ENCODE assay signal across 25 cellular contexts in the genomic region with DNA sequence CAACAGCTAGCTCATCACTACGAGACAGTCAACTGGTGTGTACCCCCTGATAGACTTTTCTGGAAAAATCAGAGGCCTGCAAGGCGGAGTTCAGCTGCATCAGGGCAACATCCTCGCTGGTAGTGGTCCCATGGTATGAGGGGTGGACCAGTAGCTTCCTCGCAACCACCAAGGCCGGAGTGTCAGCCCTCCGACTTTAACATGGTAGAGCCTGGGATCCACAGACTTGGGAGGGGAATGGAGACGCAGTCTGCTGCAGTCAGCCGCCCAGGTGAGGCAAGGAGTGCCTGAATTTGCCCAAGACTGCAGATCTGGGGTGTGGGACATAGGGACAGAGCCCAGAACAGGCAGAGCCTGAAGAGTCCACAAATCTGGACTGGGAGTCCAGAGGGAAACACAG. TPM values are rescaled to one million over a fixed set of nuclear protein-coding genes. Genes with fewer than 3 reads are reported as not detected.
A peak's percentile ranks its signal among the peaks of the same experiment; 100 is the strongest.
DNase-seq lines count a peak whose midpoint lies in the region; ATAC-seq and TF ChIP-seq lines count a peak whose summit lies in the region.
"Had no signal": no experiment of that assay in that cellular context is flagged by ENCODE, and none has a peak within 500 bp of the region (broad histone marks: within the 10 kb centered on the region; RNA-seq: fewer than 3 reads in every experiment).

No MANE protein-coding gene starts in this region.

- TF ChIP-seq CTCF in osteoblast (IDR thresholded peaks at IDR 0.05; ENCODE audit: extremely low read depth, low read depth, low read length) (no peak), gastrocnemius medialis (IDR thresholded peaks at IDR 0.05 in 4 of 5, conservative IDR thresholded peaks at IDR 0.05 in 1 of 5) (no peak), ascending aorta (IDR thresholded peaks at IDR 0.05) (no peak)

- ATAC-seq in activated naive CD8-positive, alpha-beta T cell treated with anti-CD3 and anti-CD28 coated beads, Interleukin-2, amount 10 ng/mL, durations not matched to agents 7 days and 5 days (ENCODE audit: low read depth) = no peak
- no peak for ATAC-seq in activated naive CD8-positive, alpha-beta T cell treated with anti-CD3 and anti-CD28 coated beads, Interleukin-2, amount 50 U/mL, for 24 hours
- ATAC-seq in T-cell (replicated peaks in 1 of 4) (no peak), GM18498 (IDR thresholded peaks at IDR 0.05; ENCODE audit: unreplicated experiment) (no peak), gastrocnemius medialis (no peak)
- ATAC-seq: GM12878 had no signal

- CTCF ChIA-PET in CD4-positive, alpha-beta memory T cell (lab: Charles Lee; ENCODE audit: partially characterized antibody) = interaction anchor here (2.6 kb wide), 1 partner anchor 25 kb away, joined by 15 read pairs; no protein-coding TSS in a partner anchor
- CTCF ChIA-PET in T-cell (lab: Charles Lee) = interaction anchor here in 1 of 2 donors (0.6 to 4.4 kb wide), 2 partner anchors 25 to 39 kb away, joined by 4 to 16 read pairs; a partner anchor contains a TSS

- H3K36me3 Mint-ChIP-seq in activated naive CD8-positive, alpha-beta T cell treated with anti-CD3 and anti-CD28 coated beads, Interleukin-2, amount 10 ng/mL, durations not matched to agents 7 days and 5 days = no peaks in the 10 kb centered on the region
- no peaks in the 10 kb centered on the region for H3K36me3 Mint-ChIP-seq in activated naive CD8-positive, alpha-beta T cell treated with anti-CD3 and anti-CD28 coated beads, Interleukin-2, amount 50 U/mL, for 24 hours (ENCODE audit: low read depth)
- no peaks in the 10 kb centered on the region for H3K36me3 Mint-ChIP-seq in CD4-positive, alpha-beta memory T cell
- H3K36me3 Mint-ChIP-seq in T-cell = no peaks in the 10 kb centered on the region
- H3K36me3 Mint-ChIP-seq: CD14-positive monocyte had no signal

- H3K27ac ChIP-seq in CD4-positive, alpha-beta memory T cell (ENCODE audit: low read depth, low read length) = no peak overlapping the region
- no peak overlapping the region for H3K27ac ChIP-seq in osteoblast (ENCODE audit: low read depth, low read length)
- no peak overlapping the region for H3K27ac ChIP-seq in gastrocnemius medialis
- no peak overlapping the region for H3K27ac ChIP-seq in ascending aorta
- H3K27ac ChIP-seq: GM23248 had no signal

- H3K9me3 ChIP-seq in CD4-positive, alpha-beta memory T cell (ENCODE audit: control insufficient read depth in 1 of 2, low read length in 2 of 2) = no peaks in the 10 kb centered on the region
- H3K9me3 ChIP-seq in osteoblast (ENCODE audit: low read depth, low read length) (no peaks in the 10 kb centered on the region), gastrocnemius medialis (no peaks in the 10 kb centered on the region), ascending aorta (no peaks in the 10 kb centered on the region)

- H3K27ac Mint-ChIP-seq in activated naive CD8-positive, alpha-beta T cell treated with anti-CD3 and anti-CD28 coated beads, Interleukin-2, amount 10 ng/mL, durations not matched to agents 7 days and 5 days = peak overlapping the region; percentile 2
- no peak overlapping the region for H3K27ac Mint-ChIP-seq in activated naive CD8-positive, alpha-beta T cell treated with anti-CD3 and anti-CD28 coated beads, Interleukin-2, amount 50 U/mL, for 24 hours
- H3K27ac Mint-ChIP-seq in CD4-positive, alpha-beta memory T cell = peak overlapping the region in 6 of 7 donors; percentile 9 to 76 (median 58)
- H3K27ac Mint-ChIP-seq in T-cell = peak overlapping the region; percentile 83 to 84

- POLR2A ChIA-PET in activated naive CD8-positive, alpha-beta T cell treated with anti-CD3 and anti-CD28 coated beads, Interleukin-2, amount 10 ng/mL, durations not matched to agents 7 days and 5 days (lab: Charles Lee) = interaction anchor here (1.1 kb wide), 1 partner anchor 36 kb away, joined by 3 read pairs; no protein-coding TSS in a partner anchor
- POLR2A ChIA-PET in CD4-positive, alpha-beta memory T cell (lab: Charles Lee; ENCODE audit: partially characterized antibody) = interaction anchor here (2.4 kb wide), 1 partner anchor 24 kb away, joined by 16 read pairs; no protein-coding TSS in a partner anchor
- POLR2A ChIA-PET in T-cell (lab: Charles Lee) = interaction anchor here in 1 of 2 donors (0.5 kb wide), 1 partner anchor 40 kb away, joined by 3 read pairs; no protein-coding TSS in a partner anchor

- H3K4me1 ChIP-seq in CD4-positive, alpha-beta memory T cell (ENCODE audit: insufficient read depth, low read length) = peaks cover 35% of the 10 kb centered on the region
- peaks cover 15% of the 10 kb centered on the region for H3K4me1 ChIP-seq in osteoblast (ENCODE audit: insufficient read depth, low read length)
- H3K4me1 ChIP-seq in gastrocnemius medialis = no peaks in the 10 kb centered on the region
- H3K4me1 ChIP-seq in ascending aorta = peaks cover 0 to 3% of the 10 kb centered on the region in 2 donors

- intact Hi-C loops in CD4-positive, alpha-beta memory T cell (cut with micrococcal nuclease) = no loop called here
- intact Hi-C loops in gastrocnemius medialis (cut with DNase I; ENCODE audit: low total_unique reads) = no loop called here
- intact Hi-C loops in ascending aorta (cut with DNase I) = no loop called here

- H3K36me3 ChIP-seq in CD4-positive, alpha-beta memory T cell (ENCODE audit: insufficient read depth, low read length) = no peaks in the 10 kb centered on the region
- no peaks in the 10 kb centered on the region for H3K36me3 ChIP-seq in osteoblast (ENCODE audit: insufficient read depth, low read length)
- H3K36me3 ChIP-seq in gastrocnemius medialis = no peaks in the 10 kb centered on the region
- no peaks in the 10 kb centered on the region for H3K36me3 ChIP-seq in ascending aorta
- H3K36me3 ChIP-seq: HAP-1 had no signal

- H3K4me3 ChIP-seq in CD4-positive, alpha-beta memory T cell (ENCODE audit: low read length in 2 of 2) = no peak overlapping the region
- H3K4me3 ChIP-seq in osteoblast (ENCODE audit: insufficient read depth, low read length) = no peak overlapping the region
- H3K4me3 ChIP-seq in gastrocnemius medialis = no peak overlapping the region
- no peak overlapping the region for H3K4me3 ChIP-seq in ascending aorta
- H3K4me3 ChIP-seq: GM12878, GM23248 had no signal

- no peak for TF ChIP-seq POLR2A in gastrocnemius medialis (IDR thresholded peaks at IDR 0.05)

- H3K4me1 Mint-ChIP-seq in activated naive CD8-positive, alpha-beta T cell treated with anti-CD3 and anti-CD28 coated beads, Interleukin-2, amount 10 ng/mL, durations not matched to agents 7 days and 5 days = peaks cover 39% of the 10 kb centered on the region
- H3K4me1 Mint-ChIP-seq in activated naive CD8-positive, alpha-beta T cell treated with anti-CD3 and anti-CD28 coated beads, Interleukin-2, amount 50 U/mL, for 24 hours = peaks cover 48% of the 10 kb centered on the region
- peaks cover 13 to 76% (median 31%) of the 10 kb centered on the region in 4 donors for H3K4me1 Mint-ChIP-seq in CD4-positive, alpha-beta memory T cell
- H3K4me1 Mint-ChIP-seq in T-cell = peaks cover 10 to 54% (median 44%) of the 10 kb centered on the region in 3 donors

- no peaks in the 10 kb centered on the region for H3K79me2 ChIP-seq in osteoblast (ENCODE audit: insufficient read depth, low read length)

- H4K20me1 ChIP-seq in osteoblast (ENCODE audit: insufficient read depth, low read length) = no peaks in the 10 kb centered on the region

- in situ Hi-C loops in gastrocnemius medialis (cut with MboI; ENCODE audit: low sequenced_read_pairs in 4 of 4) = no loop called here

- no peak for DNase-seq in activated naive CD8-positive, alpha-beta T cell treated with anti-CD3 and anti-CD28 coated beads, Interleukin-2, amount 10 ng/mL, durations not matched to agents 7 days and 5 days
- no peak for DNase-seq in activated naive CD8-positive, alpha-beta T cell treated with anti-CD3 and anti-CD28 coated beads, Interleukin-2, amount 50 U/mL, for 24 hours
- DNase-seq in CD4-positive, alpha-beta memory T cell = no peak
- DNase-seq in T-cell = no peak
- DNase-seq in osteoblast (ENCODE audit: insufficient read length, low spot score, missing footprints) = peak; percentile 32
- DNase-seq in gastrocnemius medialis = no peak
- no peak for DNase-seq in ascending aorta (ENCODE audit: low spot score in 2 of 2)
- DNase-seq: ACHN, Calu3, DMS53, EL, GM23248, NCI-H1417, NCI-H187 treated with DMSO at 0.1 percent for 48 hours, NCI-H2227 treated with DMSO at 0.1 percent for 48 hours, NCI-H510A treated with DMSO at 0.1 percent for 48 hours, NCI-H774, SIG-M5 had no signal

- H3K27me3 Mint-ChIP-seq in activated naive CD8-positive, alpha-beta T cell treated with anti-CD3 and anti-CD28 coated beads, Interleukin-2, amount 10 ng/mL, durations not matched to agents 7 days and 5 days = no peaks in the 10 kb centered on the region
- peaks cover 2% of the 10 kb centered on the region for H3K27me3 Mint-ChIP-seq in activated naive CD8-positive, alpha-beta T cell treated with anti-CD3 and anti-CD28 coated beads, Interleukin-2, amount 50 U/mL, for 24 hours
- H3K27me3 Mint-ChIP-seq in CD4-positive, alpha-beta memory T cell = no peaks in the 10 kb centered on the region
- H3K27me3 Mint-ChIP-seq in T-cell = no peaks in the 10 kb centered on the region

- no peak overlapping the region for H3K4me2 ChIP-seq in osteoblast (ENCODE audit: insufficient read depth, low read length)

- H2AFZ ChIP-seq in osteoblast (ENCODE audit: low read length) = no peak overlapping the region
- H2AFZ ChIP-seq: GM23248 had no signal

- no peak overlapping the region for H3K4me3 Mint-ChIP-seq in activated naive CD8-positive, alpha-beta T cell treated with anti-CD3 and anti-CD28 coated beads, Interleukin-2, amount 10 ng/mL, durations not matched to agents 7 days and 5 days
- no peak overlapping the region for H3K4me3 Mint-ChIP-seq in activated naive CD8-positive, alpha-beta T cell treated with anti-CD3 and anti-CD28 coated beads, Interleukin-2, amount 50 U/mL, for 24 hours
- H3K4me3 Mint-ChIP-seq in CD4-positive, alpha-beta memory T cell = no peak overlapping the region
- no peak overlapping the region for H3K4me3 Mint-ChIP-seq in T-cell
- H3K4me3 Mint-ChIP-seq: CD14-positive monocyte had no signal

- no peaks in the 10 kb centered on the region for H3K9me3 Mint-ChIP-seq in activated naive CD8-positive, alpha-beta T cell treated with anti-CD3 and anti-CD28 coated beads, Interleukin-2, amount 10 ng/mL, durations not matched to agents 7 days and 5 days
- peaks cover 3% of the 10 kb centered on the region for H3K9me3 Mint-ChIP-seq in activated naive CD8-positive, alpha-beta T cell treated with anti-CD3 and anti-CD28 coated beads, Interleukin-2, amount 50 U/mL, for 24 hours
- H3K9me3 Mint-ChIP-seq in CD4-positive, alpha-beta memory T cell = peaks cover 0 to 4% (median 0%) of the 10 kb centered on the region in 8 donors
- H3K9me3 Mint-ChIP-seq in T-cell = no peaks in the 10 kb centered on the region

- no peaks in the 10 kb centered on the region for H3K27me3 ChIP-seq in CD4-positive, alpha-beta memory T cell (ENCODE audit: insufficient read depth, low read length)
- no peaks in the 10 kb centered on the region for H3K27me3 ChIP-seq in osteoblast (ENCODE audit: insufficient read depth, low read length)
- H3K27me3 ChIP-seq in gastrocnemius medialis = peaks cover 0 to 16% (median 5%) of the 10 kb centered on the region in 3 donors
- no peaks in the 10 kb centered on the region for H3K27me3 ChIP-seq in ascending aorta

RNA-seq across cellular contexts. Expression of a gene that starts 13.4 kb away (rescaled TPM):
- 1 to 10 TPM; 6.7 to 8.1 TPM for total RNA-seq in activated naive CD8-positive, alpha-beta T cell treated with anti-CD3 and anti-CD28 coated beads, Interleukin-2, amount 10 ng/mL, durations not matched to agents 7 days and 5 days
- total RNA-seq in CD4-positive, alpha-beta memory T cell = not detected
- polyA plus RNA-seq in CD4-positive, alpha-beta memory T cell = under 1 TPM in 1 of 2 donors, not detected in 1; 0.79 TPM
- total RNA-seq in T-cell (under 1 TPM in 1 of 5 donors, not detected in 4; 0.43 TPM), osteoblast (0.88 and 1.4 TPM in 2 replicates), gastrocnemius medialis (not detected), ascending aorta (not detected)
- total RNA-seq: GM23248 had no signal
- polyA plus RNA-seq: GM23248 had no signal

RNA-seq across cellular contexts. Expression of a gene that starts 14.4 kb away (rescaled TPM):
- total RNA-seq in activated naive CD8-positive, alpha-beta T cell treated with anti-CD3 and anti-CD28 coated beads, Interleukin-2, amount 10 ng/mL, durations not matched to agents 7 days and 5 days = not detected
- total RNA-seq in CD4-positive, alpha-beta memory T cell = under 1 TPM in 1 of 2 experiments, not detected in 1; 0.39 TPM
- polyA plus RNA-seq in CD4-positive, alpha-beta memory T cell = under 1 TPM in 1 of 2 donors, not detected in 1; 0.42 TPM
- total RNA-seq in T-cell = 1 to 10 TPM in 3 of 5 donors, under 1 TPM in 1, not detected in 1; 0.56 to 2.6 (median 1.4) TPM
- total RNA-seq in osteoblast = not detected in 2 replicates
- not detected for total RNA-seq in gastrocnemius medialis
- total RNA-seq in ascending aorta = not detected
- total RNA-seq: GM12878, GM23248, M059J, OCI-LY7 had no signal
- polyA plus RNA-seq: CD14-positive monocyte, GM12878, GM23248 had no signal

RNA-seq across cellular contexts. Expression of a gene that starts 26.5 kb away (rescaled TPM):
- 1 to 10 TPM; 5.6 to 6.9 TPM for total RNA-seq in activated naive CD8-positive, alpha-beta T cell treated with anti-CD3 and anti-CD28 coated beads, Interleukin-2, amount 10 ng/mL, durations not matched to agents 7 days and 5 days
- total RNA-seq in CD4-positive, alpha-beta memory T cell = 1 to 10 TPM in 1 of 2 experiments, under 1 TPM in 1; 0.96 to 2.6 TPM
- 10 to 100 TPM in 1 of 2 donors, 1 to 10 TPM in 1; 6.2 to 11.5 TPM for polyA plus RNA-seq in CD4-positive, alpha-beta memory T cell
- total RNA-seq in T-cell (1 to 10 TPM in 4 of 5 donors, under 1 TPM in 1; 0.90 to 8.3 (median 3.3) TPM), osteoblast (not detected in 2 replicates), gastrocnemius medialis (not detected), ascending aorta (not detected)
- total RNA-seq: Calu3, GM23248, HT-29, M059J had no signal
- polyA plus RNA-seq: GM23248 had no signal

RNA-seq across cellular contexts. Expression of a gene that starts 39.5 kb away (rescaled TPM):
- 10 to 100 TPM; 21.0 to 21.2 TPM for total RNA-seq in activated naive CD8-positive, alpha-beta T cell treated with anti-CD3 and anti-CD28 coated beads, Interleukin-2, amount 10 ng/mL, durations not matched to agents 7 days and 5 days
- total RNA-seq in CD4-positive, alpha-beta memory T cell = 10 to 100 TPM; 24.1 to 27.1 TPM
- 10 to 100 TPM; 21.1 to 23.3 TPM for polyA plus RNA-seq in CD4-positive, alpha-beta memory T cell
- 10 to 100 TPM; 12.1 to 31.4 (median 25.6) TPM for total RNA-seq in T-cell
- total RNA-seq in osteoblast = 38.7 and 43.6 TPM in 2 replicates
- 10 to 100 TPM; 19.5 to 54.5 (median 30.2) TPM for total RNA-seq in gastrocnemius medialis
- 109 TPM for total RNA-seq in ascending aorta

RNA-seq across cellular contexts. Expression of a gene that starts 45.3 kb away (rescaled TPM):
- total RNA-seq in activated naive CD8-positive, alpha-beta T cell treated with anti-CD3 and anti-CD28 coated beads, Interleukin-2, amount 10 ng/mL, durations not matched to agents 7 days and 5 days = not detected
- total RNA-seq in CD4-positive, alpha-beta memory T cell = not detected
- polyA plus RNA-seq in CD4-positive, alpha-beta memory T cell = not detected
- not detected for total RNA-seq in T-cell
- total RNA-seq in osteoblast = not detected in 2 replicates
- not detected for total RNA-seq in gastrocnemius medialis
- total RNA-seq in ascending aorta = not detected
- total RNA-seq: Calu3, GM12878, GM23248, HT-29, M059J, OCI-LY7 had no signal
- polyA plus RNA-seq: CD14-positive monocyte, GM12878, GM23248 had no signal
